ENCODE assay signal across 26 cellular contexts in the genomic region with DNA sequence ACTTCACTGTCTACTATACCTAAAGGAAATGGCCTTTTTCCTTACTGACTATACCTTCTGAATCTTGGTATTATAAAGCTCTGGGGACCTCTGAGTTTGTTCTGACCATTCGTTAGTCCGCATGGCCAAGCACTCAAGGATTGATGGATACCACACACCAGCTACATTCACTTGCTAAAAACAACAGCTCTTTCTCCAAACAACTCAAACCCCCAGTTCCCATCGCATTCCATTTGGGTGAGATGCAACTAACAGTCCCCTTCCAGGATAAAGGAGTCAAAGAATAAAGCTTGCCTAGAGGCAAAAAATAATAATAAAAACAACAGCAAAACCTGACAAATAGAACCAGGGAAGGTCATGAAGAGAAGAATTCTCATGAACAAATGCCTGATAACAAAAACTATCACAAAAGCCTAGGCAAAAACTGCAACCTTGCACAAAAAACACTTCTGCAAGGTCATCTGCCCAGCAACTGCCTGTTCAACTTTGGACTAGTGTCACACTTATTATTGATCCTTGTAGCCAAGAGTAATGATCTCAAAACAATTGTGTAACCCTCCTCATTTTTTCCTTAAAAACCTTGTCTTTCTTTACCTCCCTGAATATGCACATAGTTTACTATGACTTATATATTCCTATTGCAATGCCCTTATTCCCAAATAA.
DNase-seq lines count a peak whose midpoint lies in the region; ATAC-seq, FAIRE-seq and TF ChIP-seq lines count a peak whose summit lies in the region.
"Had no signal": no experiment of that assay in that cellular context is flagged by ENCODE, and none has a peak within 500 bp of the region (broad histone marks: within the 10 kb centered on the region; RNA-seq: fewer than 3 reads in every experiment).

No MANE protein-coding gene starts in this region.

- no peaks in the 10 kb centered on the region for H3K79me1 ChIP-seq in H1 (ENCODE audit: low read depth, low read length)

- H3K14ac ChIP-seq in H1 (ENCODE audit: insufficient read length) = no peak overlapping the region

- no peaks in the 10 kb centered on the region for H4K20me1 ChIP-seq in H1 (replicated peaks in 1 of 2; ENCODE audit: control insufficient read depth in 1 of 2, insufficient read depth in 2 of 2, low read length in 2 of 2)

- H3K27me3 ChIP-seq in H1 (replicated peaks in 1 of 4; ENCODE audit: control insufficient read depth in 3 of 4, extremely low read depth in 1 of 4, insufficient read depth in 3 of 4, low read length in 3 of 4) (no peaks in the 10 kb centered on the region), ovary (no peaks in the 10 kb centered on the region)
- H3K27me3 ChIP-seq: pancreas, right atrium auricular region, SJCRH30 had no signal

- DNase-seq in HuH-7 (ENCODE audit: low spot score) (peak; percentile 4), H1 (ENCODE audit: low read depth in 1 of 2, low spot score in 2 of 2) (peak in 1 of 2 experiments; percentile 21), left lobe of liver (ENCODE audit: low spot score) (no peak), amniotic stem cell (lab: John Stamatoyannopoulos, UW) (no peak), ovary (no peak), GM13977 (ENCODE audit: low spot score) (no peak)
- DNase-seq in activated CD4-positive, CD25-positive, alpha-beta regulatory T cell (lab: John Stamatoyannopoulos, UW) = no peak
- DNase-seq: activated CD4-positive, alpha-beta T cell treated with anti-CD3 and anti-CD28 coated beads for 48 hours; activated effector memory CD4-positive, alpha-beta T cell treated with Interleukin-2 at 50 U/mL for 16 hours; activated T-cell treated with anti-CD3 and anti-CD28 coated beads, Interleukin-2, amount 50 U/mL, for 1 hour; Calu3; DMS79 treated with DMSO at 0.1 percent for 48 hours; Karpas-422; NCI-H146; NCI-H345; pancreas; stimulated activated CD4-positive, alpha-beta T cell treated with anti-CD3 and anti-CD28 coated beads, Interleukin-1b, Interleukin-23, amount 100 ng/mL, for 48 hours; SW 1271; T1000 had no signal

- no peak overlapping the region for H2BK15ac ChIP-seq in H1 (ENCODE audit: low read length)

- H4K8ac ChIP-seq in H1 (ENCODE audit: extremely low read depth, insufficient read depth, low read length) = no peak overlapping the region

- H3K79me2 ChIP-seq in H1 (ENCODE audit: control insufficient read depth in 1 of 2, insufficient read depth in 2 of 2, low read length in 2 of 2) = no peaks in the 10 kb centered on the region

- no peak overlapping the region for H2BK12ac ChIP-seq in H1 (ENCODE audit: low read depth, low read length)

- H2AFZ ChIP-seq in H1 (ENCODE audit: low read length) = no peak overlapping the region

- POLR2A ChIA-PET in H1 (lab: Charles Lee; ENCODE audit: partially characterized antibody) = no interaction called here

- H3K36me3 ChIP-seq in H1 (ENCODE audit: control insufficient read depth in 2 of 4, insufficient read depth in 4 of 4, low read length in 3 of 4) (no peaks in the 10 kb centered on the region), ovary (no peaks in the 10 kb centered on the region)
- H3K36me3 ChIP-seq: pancreas, right atrium auricular region, SJCRH30, thoracic aorta had no signal

- H3K18ac ChIP-seq in H1 (ENCODE audit: extremely low read depth, low read length) = no peak overlapping the region

- H3K23ac ChIP-seq in H1 (ENCODE audit: insufficient read length) = no peak overlapping the region

- peak; percentile 85 for ATAC-seq in left lobe of liver
- ATAC-seq: activated naive CD4-positive, alpha-beta T cell treated with anti-CD3 and anti-CD28 coated beads, Interleukin-2, amount 50 U/mL, for 72 hours; pancreas had no signal

- no peak overlapping the region for H2BK5ac ChIP-seq in H1 (ENCODE audit: low read depth, low read length)

- no peak overlapping the region for H2BK20ac ChIP-seq in H1 (ENCODE audit: low read length)

- H3K4me3 ChIP-seq in H1 (ENCODE audit: extremely low read depth in 1 of 4, insufficient read depth in 2 of 4, low read depth in 3 of 4, low read length in 4 of 4) (no peak overlapping the region), ovary (no peak overlapping the region)
- H3K4me3 ChIP-seq: pancreas, right atrium auricular region, SJCRH30, thoracic aorta had no signal

- TF ChIP-seq EP300 in H1 (IDR thresholded peaks at IDR 0.05; ENCODE audit: borderline replicate concordance in 1 of 2, low read depth in 2 of 2, low read length in 2 of 2) = no peak
- no peak for TF ChIP-seq EP300 in ovary (IDR thresholded peaks at IDR 0.05)

- H3K9me3 ChIP-seq in H1 (ENCODE audit: insufficient read depth in 2 of 2, low read depth in 1 of 2, low read length in 1 of 2) (no peaks in the 10 kb centered on the region), ovary (no peaks in the 10 kb centered on the region)
- H3K9me3 ChIP-seq: pancreas, right atrium auricular region, SJCRH30, thoracic aorta had no signal

- H3K4me2 ChIP-seq in H1 (ENCODE audit: insufficient read depth in 1 of 2, low read depth in 2 of 2, low read length in 2 of 2) = no peak overlapping the region

- intact Hi-C loops in ovary (cut with DNase I) = no loop called here

- no peak overlapping the region for H3K56ac ChIP-seq in H1 (replicated peaks; ENCODE audit: insufficient read length, low read depth, low read length)

- no peak overlapping the region for H2BK120ac ChIP-seq in H1 (replicated peaks; ENCODE audit: low read depth, low read length)

- H3K4me1 ChIP-seq in H1 (replicated peaks in 1 of 4; ENCODE audit: control insufficient read depth in 3 of 4, insufficient read depth in 4 of 4, low read length in 3 of 4) (no peaks in the 10 kb centered on the region), ovary (ENCODE audit: insufficient read depth) (no peaks in the 10 kb centered on the region)
- H3K4me1 ChIP-seq: pancreas, right atrium auricular region, SJCRH30 had no signal

- H3K27ac ChIP-seq in 22Rv1 (peak overlapping the region; percentile 96), H1 (ENCODE audit: low read depth, low read length) (no peak overlapping the region), ovary (no peak overlapping the region)
- H3K27ac ChIP-seq: pancreas, right atrium auricular region, SJCRH30, thoracic aorta, VCaP had no signal

- H4K91ac ChIP-seq in H1 (replicated peaks; ENCODE audit: insufficient read length, low read length) = no peak overlapping the region

- H3K4ac ChIP-seq in H1 (replicated peaks; ENCODE audit: insufficient read length, low read depth, low read length) = no peak overlapping the region

- no peak overlapping the region for H4K5ac ChIP-seq in H1 (ENCODE audit: insufficient read length, low read depth, low read length)

- CTCF ChIA-PET in H1 (lab: Charles Lee; ENCODE audit: partially characterized antibody) = interaction anchor here (0.6 kb wide), 1 partner anchor 31 kb away, joined by 3 read pairs; no protein-coding TSS in a partner anchor

- TF ChIP-seq CTCF in 22Rv1 (IDR thresholded peaks at IDR 0.05) (no peak), H1 (IDR thresholded peaks at IDR 0.05; ENCODE audit: control extremely low read depth in 1 of 3, insufficient read depth in 1 of 3, low read depth in 1 of 3, low read length in 3 of 3) (no peak), ovary (IDR thresholded peaks at IDR 0.05) (no peak), GM13977 (IDR thresholded peaks at IDR 0.05; ENCODE audit: extremely low read depth, insufficient read depth, missing control alignments) (no peak)

- FAIRE-seq in H1 (lab: Jason Lieb, UNC) = peak; percentile 32
- FAIRE-seq: pancreas, urothelium cell line had no signal

- TF ChIP-seq POLR2A in H1 (IDR thresholded peaks at IDR 0.05; ENCODE audit: control extremely low read depth in 1 of 2, low read depth in 2 of 2, low read length in 2 of 2) = no peak
- no peak for TF ChIP-seq POLR2A in ovary (IDR thresholded peaks at IDR 0.05)

- H2AK5ac ChIP-seq in H1 (ENCODE audit: low read depth, low read length) = no peak overlapping the region

- WGBS in H1 (ENCODE audit: extremely low coverage in 1 of 2, insufficient coverage in 1 of 2, insufficient read length in 1 of 2, insufficient replicate concordance in 2 of 2, low coverage in 1 of 2, low lambda C conversion rate in 2 of 2, missing lambda C conversion rate in 1 of 2), 2 experiments = 60% methylated on average over 3 of the region's 3 CpGs; no CpG with 5 or more reads in 1 of the 2 experiments
- WGBS in ovary, 3 donors = 39 to 59% (median 42%) methylated on average over 3 of the region's 3 CpGs

- no peaks in the 10 kb centered on the region for H3K23me2 ChIP-seq in H1 (ENCODE audit: low read depth, low read length)

- in situ Hi-C loops in GM13977 (cut with MboI; ENCODE audit: low pct_unique_long_range_greater_than_20kb, low sequenced_read_pairs, unreplicated experiment) = no loop called here

- no peak overlapping the region for H3K9ac ChIP-seq in H1 (replicated peaks in 1 of 4; ENCODE audit: extremely low read depth in 1 of 4, low read depth in 3 of 4, low read length in 3 of 4)

- no peak for TF ChIP-seq RAD21 in H1 (IDR thresholded peaks at IDR 0.05 in 1 of 2, conservative IDR thresholded peaks at IDR 0.05 in 1 of 2; ENCODE audit: low read depth in 2 of 2, low read length in 2 of 2)

TF ChIP-seq in H1, 55 proteins besides CTCF, POLR2A, EP300 and RAD21:
- TF ChIP-seq MAFK (IDR thresholded peaks at IDR 0.05; ENCODE audit: low read depth, low read length) (peak; percentile 22; the same call in 1 of the 2 replicates), NRF1 (IDR thresholded peaks at IDR 0.05; ENCODE audit: low read depth, low read length) (no peak)
